8 cellular contexts compared by ENCODE assay signal in genomic region chr10:103693070-103693811, GRCh38.
A peak's percentile ranks its signal among the peaks of the same experiment; 100 is the strongest.
DNase-seq lines count a peak whose midpoint lies in the region; ATAC-seq and TF ChIP-seq lines count a peak whose summit lies in the region.

No MANE protein-coding gene starts in this region.

- no peak overlapping the region for H3K27ac ChIP-seq in AG04450 (ENCODE audit: low read depth, low read length)

- CTCF ChIA-PET in AG04450 (lab: Charles Lee), result no interaction called here

- DNase-seq in AG04450 (ENCODE audit: low read depth, low spot score) (no peak), activated T-helper 1 cell treated with Interleukin-2 at 50 U/mL for 16 hours (ENCODE audit: low read depth) (peak; percentile 33), head of caudate nucleus (peak in 34 of 42 donors; percentile 38 to 82 (median 62)), NOMO-1 treated with dmso at 0.1 percent for 144 hours (lab: John Stamatoyannopoulos, UW; ENCODE audit: unreplicated experiment) (no peak)
- peak; percentile 53 for DNase-seq in stimulated activated CD8-positive, alpha-beta memory T cell treated with anti-CD3 and anti-CD28 coated beads, Interleukin-4, amount 100 ng/mL, for 48 hours

- no peaks in the 10 kb centered on the region; the same call in 1 of the 2 replicates for H3K9me3 ChIP-seq in AG04450 (ENCODE audit: control insufficient read depth, insufficient read depth, low read length)

- H3K27me3 ChIP-seq in AG04450 (ENCODE audit: control insufficient read depth, insufficient read depth, low read length), result no peaks in the 10 kb centered on the region

- H3K4me3 ChIP-seq in AG04450 (ENCODE audit: low read depth, low read length), result peak overlapping the region; percentile 52

- intact Hi-C loops in head of caudate nucleus (cut with DNase I), result no loop called here

- peak; percentile 22 for ATAC-seq in GM18517 (IDR thresholded peaks at IDR 0.05; ENCODE audit: unreplicated experiment)
- ATAC-seq in HG03460 (IDR thresholded peaks at IDR 0.05; ENCODE audit: unreplicated experiment), result peak; percentile 30
- no peak for ATAC-seq in HG03442 (IDR thresholded peaks at IDR 0.05; ENCODE audit: unreplicated experiment)

- no peak for TF ChIP-seq CTCF in AG04450 (IDR thresholded peaks at IDR 0.05; ENCODE audit: low read depth, low read length)

- POLR2A ChIA-PET in AG04450 (lab: Yijun Ruan, JAX), result no interaction called here

Comparison
In these comparisons a context has a peak if more than half of its experiments do, and no peak if none do; other contexts are left out.
1. DNase-seq: peak in activated T-helper 1 cell treated with Interleukin-2 at 50 U/mL for 16 hours (single experiment), head of caudate nucleus (34 of 42) and stimulated activated CD8-positive, alpha-beta memory T cell treated with anti-CD3 and anti-CD28 coated beads, Interleukin-4, amount 100 ng/mL, for 48 hours (single experiment); none in AG04450 (single experiment) and NOMO-1 treated with dmso at 0.1 percent for 144 hours (single experiment).